12 cellular contexts compared by ENCODE assay signal in the genomic region with DNA sequence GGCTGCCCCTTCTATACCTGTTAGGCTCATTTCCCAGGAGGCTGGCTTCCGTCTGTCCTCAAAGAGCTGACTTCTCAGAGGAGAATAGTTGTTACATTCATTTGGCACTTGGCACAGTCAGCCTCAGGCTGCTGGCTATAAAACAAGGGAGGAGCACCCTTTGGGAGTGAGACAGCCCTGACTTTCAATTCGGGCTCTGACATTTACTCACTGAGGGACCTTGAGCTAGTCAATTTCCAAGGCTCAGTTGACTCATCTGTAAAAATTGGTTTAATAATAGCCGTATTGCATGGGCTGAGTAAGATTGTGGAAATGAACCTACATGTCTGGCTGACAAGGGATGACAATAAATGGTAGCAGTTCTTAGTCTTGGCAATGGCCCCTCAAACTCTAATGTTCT. TPM values are rescaled to one million over a fixed set of nuclear protein-coding genes. Genes with fewer than 3 reads are reported as not detected.
DNase-seq lines count a peak whose midpoint lies in the region; ATAC-seq and TF ChIP-seq lines count a peak whose summit lies in the region.
"Had no signal": no experiment of that assay in that cellular context is flagged by ENCODE, and none has a peak within 500 bp of the region (broad histone marks: within the 10 kb centered on the region; RNA-seq: fewer than 3 reads in every experiment).

No MANE protein-coding gene starts in this region.

- CTCF ChIA-PET in BJ (lab: Yijun Ruan, JAX) (interaction anchor here (1.0 to 12.0 kb wide), 5 partner anchors 24 to 146 kb away, joined by 3 to 345 read pairs (median 4); no protein-coding TSS in a partner anchor), PC-3 (lab: Charles Lee) (no interaction called here)

- POLR2A ChIA-PET in BJ (lab: Charles Lee), result no interaction called here
- POLR2A ChIA-PET in PC-3 (lab: Charles Lee; ENCODE audit: unreplicated experiment), result no interaction called here

- H3K9me3 ChIP-seq in PC-3 (ENCODE audit: low read length) (no peaks in the 10 kb centered on the region), osteoblast (ENCODE audit: low read depth, low read length) (no peaks in the 10 kb centered on the region)
- H3K9me3 ChIP-seq: spleen had no signal

- H3K79me2 ChIP-seq in PC-3 (ENCODE audit: low read length) (no peaks in the 10 kb centered on the region), osteoblast (ENCODE audit: insufficient read depth, low read length) (no peaks in the 10 kb centered on the region)

- H3K9me2 ChIP-seq in PC-3 (replicated peaks; ENCODE audit: low read length), result no peaks in the 10 kb centered on the region

- no peaks in the 10 kb centered on the region for H3K27me3 ChIP-seq in BJ (ENCODE audit: control insufficient read depth, insufficient read depth, low read length)
- no peaks in the 10 kb centered on the region for H3K27me3 ChIP-seq in PC-3 (ENCODE audit: low read length)
- H3K27me3 ChIP-seq in osteoblast (ENCODE audit: insufficient read depth, low read length), result no peaks in the 10 kb centered on the region
- H3K27me3 ChIP-seq: spleen had no signal

- H3K9ac ChIP-seq in PC-3 (ENCODE audit: low read length), result no peak overlapping the region

- peaks cover 12% of the 10 kb centered on the region for H3K36me3 ChIP-seq in BJ (ENCODE audit: control insufficient read depth, insufficient read depth, low read length)
- H3K36me3 ChIP-seq in PC-3 (ENCODE audit: low read depth, low read length), result peaks cover 45% of the 10 kb centered on the region
- peaks cover 50% of the 10 kb centered on the region for H3K36me3 ChIP-seq in osteoblast (ENCODE audit: insufficient read depth, low read length)

- TF ChIP-seq CTCF in BJ (IDR thresholded peaks at IDR 0.05; ENCODE audit: insufficient read depth, low read depth, low read length) (no peak), PC-3 (conservative IDR thresholded peaks at IDR 0.05; ENCODE audit: low read depth, low read length) (no peak), osteoblast (IDR thresholded peaks at IDR 0.05; ENCODE audit: extremely low read depth, low read depth, low read length) (no peak)

- no TSS peak for BruUV-seq in PC-3 (replicated peaks; lab: Mats Ljungman, UMichigan)

- no peaks in the 10 kb centered on the region for H3F3A ChIP-seq in PC-3 (ENCODE audit: low read length, unreplicated experiment)

- H3K27ac ChIP-seq in PC-3 (ENCODE audit: low read length) (no peak overlapping the region), osteoblast (ENCODE audit: low read depth, low read length) (peak overlapping the region; percentile 72)

- H2AFZ ChIP-seq in PC-3 (ENCODE audit: low read length) (no peak overlapping the region), osteoblast (ENCODE audit: low read length) (no peak overlapping the region)

- DNase-seq in BJ (ENCODE audit: low read depth) (peak; percentile 63), PC-3 (peak; percentile 13), osteoblast (ENCODE audit: insufficient read length, low spot score, missing footprints) (peak; percentile 93), NCI-H2227 treated with DMSO at 0.1 percent for 48 hours (lab: John Stamatoyannopoulos, UW) (no peak)
- DNase-seq in stimulated activated CD4-positive, alpha-beta T cell treated with anti-CD3 and anti-CD28 coated beads, Interleukin-2, amount 100 ng/mL, for 48 hours, result no peak
- DNase-seq: activated naive CD4-positive, alpha-beta T cell treated with anti-CD3 and anti-CD28 coated beads, Interleukin-2, amount 10 ng/mL, durations not matched to agents 7 days and 5 days; spleen had no signal

- ATAC-seq in PC-3 (peak; percentile 42), esophagus mucosa (peak; percentile 83), HG02623 (IDR thresholded peaks at IDR 0.05; ENCODE audit: unreplicated experiment) (no peak), GM18511 (IDR thresholded peaks at IDR 0.05; ENCODE audit: unreplicated experiment) (no peak)

- H3K4me3 ChIP-seq in BJ (ENCODE audit: low read depth, low read length), result no peak overlapping the region
- no peak overlapping the region for H3K4me3 ChIP-seq in PC-3 (ENCODE audit: low read length)
- peak overlapping the region; percentile 13 for H3K4me3 ChIP-seq in osteoblast (ENCODE audit: insufficient read depth, low read length)
- H3K4me3 ChIP-seq: spleen had no signal

- H3K4me1 ChIP-seq in PC-3 (ENCODE audit: insufficient read depth, low read length), result no peaks in the 10 kb centered on the region
- peaks cover 52% of the 10 kb centered on the region for H3K4me1 ChIP-seq in osteoblast (ENCODE audit: insufficient read depth, low read length)

- no peaks in the 10 kb centered on the region for H4K20me1 ChIP-seq in PC-3 (ENCODE audit: low read length)
- H4K20me1 ChIP-seq in osteoblast (ENCODE audit: insufficient read depth, low read length), result peaks cover 19% of the 10 kb centered on the region

- intact Hi-C loops in PC-3 (cut with micrococcal nuclease), result no loop called here

- H3K4me2 ChIP-seq in PC-3 (ENCODE audit: low read length) (no peak overlapping the region), osteoblast (ENCODE audit: insufficient read depth, low read length) (peak overlapping the region; percentile 57)

RNA-seq across cellular contexts. Expression of gene ALX3, which starts 13.7 kb away (rescaled TPM):
- 4.3 and 5.7 TPM in 2 replicates for polyA plus RNA-seq in BJ (2011; rRNA removed)
- 8.1 and 8.6 TPM in 2 replicates for polyA minus RNA-seq in BJ (2011; rRNA and poly(A)+ RNA removed)
- total RNA-seq in PC-3 (2014; rRNA removed) (not detected in 2 replicates), esophagus mucosa (not detected), osteoblast (not detected in 2 replicates)
- total RNA-seq: activated CD8-positive, alpha-beta memory T cell treated with anti-CD3 and anti-CD28 coated beads for 36 hours; spleen had no signal
- polyA plus RNA-seq: neural cell had no signal

RNA-seq across cellular contexts. Expression of gene STRIP1, which starts 22.4 kb away (rescaled TPM):
- polyA plus RNA-seq in BJ (2011; rRNA removed), result 37.3 and 46.2 TPM in 2 replicates
- 35.2 and 49.0 TPM in 2 replicates for polyA minus RNA-seq in BJ (2011; rRNA and poly(A)+ RNA removed)
- total RNA-seq in PC-3 (2014; rRNA removed), result 41.4 and 44.3 TPM in 2 replicates
- 20.8 TPM for total RNA-seq in esophagus mucosa
- 51.0 and 51.4 TPM in 2 replicates for total RNA-seq in osteoblast

RNA-seq across cellular contexts. Expression of gene UBL4B, which starts 55.5 kb away (rescaled TPM):
- polyA plus RNA-seq in BJ (2011; rRNA removed), result 22.9 and 34.8 TPM in 2 replicates
- polyA minus RNA-seq in BJ (2011; rRNA and poly(A)+ RNA removed), result 16.0 and 21.8 TPM in 2 replicates
- 0.07 TPM in 1 of 2 replicates, not detected in the other for total RNA-seq in PC-3 (2014; rRNA removed)
- total RNA-seq in esophagus mucosa, result not detected
- 1.1 and 1.8 TPM in 2 replicates for total RNA-seq in osteoblast
- total RNA-seq: activated CD8-positive, alpha-beta memory T cell treated with anti-CD3 and anti-CD28 coated beads for 36 hours; spleen had no signal
- polyA plus RNA-seq: neural cell, spleen had no signal

Comparison
In these comparisons a context has a peak if more than half of its experiments do, and no peak if none do; other contexts are left out.
1. DNase-seq: peak in BJ (single experiment), PC-3 (single experiment) and osteoblast (single experiment); none in stimulated activated CD4-positive, alpha-beta T cell treated with anti-CD3 and anti-CD28 coated beads, Interleukin-2, amount 100 ng/mL, for 48 hours (0 of 2) and NCI-H2227 treated with DMSO at 0.1 percent for 48 hours (single experiment).
2. ATAC-seq: peak in PC-3 (single experiment) and esophagus mucosa (single experiment); none in HG02623 (single experiment) and GM18511 (single experiment).